In the genomic region with DNA sequence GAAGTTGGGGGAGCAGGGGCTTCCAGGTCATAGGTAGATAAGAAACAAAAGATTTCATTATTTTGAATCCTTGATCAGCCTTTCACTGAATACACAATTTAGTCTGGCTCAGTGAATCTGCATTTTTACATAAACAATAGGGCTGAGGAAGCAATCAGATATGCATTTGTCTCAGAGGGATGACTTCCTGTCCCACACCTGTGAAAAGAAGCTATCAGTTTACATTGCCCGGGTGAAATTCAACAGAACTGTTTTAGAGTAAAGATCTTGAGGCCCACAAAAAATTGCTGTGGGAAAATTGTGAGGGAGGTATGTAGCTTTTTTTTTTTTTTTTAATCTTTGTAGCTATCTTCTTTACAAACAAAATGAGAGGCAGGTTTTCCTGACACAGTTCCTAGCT, we compare ENCODE assay signal across 23 cellular contexts. TPM values are rescaled to one million over a fixed set of nuclear protein-coding genes. Genes with fewer than 3 reads are reported as not detected.
DNase-seq lines count a peak whose midpoint lies in the region; ATAC-seq and TF ChIP-seq lines count a peak whose summit lies in the region.
"Had no signal": no experiment of that assay in that cellular context is flagged by ENCODE, and none has a peak within 500 bp of the region (broad histone marks: within the 10 kb centered on the region; RNA-seq: fewer than 3 reads in every experiment).

No MANE protein-coding gene starts in this region.

- no peak overlapping the region for H3K4me3 ChIP-seq in HUES48 (ENCODE audit: low read depth, low read length)
- H3K4me3 ChIP-seq in psoas muscle: no peak overlapping the region
- H3K4me3 ChIP-seq in mesenchymal stem cell (ENCODE audit: insufficient read depth in 1 of 2, low read depth in 1 of 2, low read length in 2 of 2): no peak overlapping the region
- H3K4me3 ChIP-seq: coronary artery, esophagus squamous epithelium, SJSA1 had no signal

- H2BK15ac ChIP-seq in mesenchymal stem cell (ENCODE audit: low read depth, poor library complexity, severe bottlenecking): no peak overlapping the region

- H3K4me2 ChIP-seq in mesenchymal stem cell (ENCODE audit: low read length, poor library complexity, severe bottlenecking): no peak overlapping the region

- H3K4me1 ChIP-seq in HUES48 (ENCODE audit: control insufficient read depth, insufficient read depth, low read length): peaks cover 7% of the 10 kb centered on the region; the same call in 1 of the 2 replicates
- H3K4me1 ChIP-seq in psoas muscle: peaks cover 22% of the 10 kb centered on the region
- H3K4me1 ChIP-seq in mesenchymal stem cell (ENCODE audit: control insufficient read depth, insufficient read depth, low read depth, low read length): peaks cover 1% of the 10 kb centered on the region

- intact Hi-C loops in psoas muscle (cut with DNase I): no loop called here

- no peak overlapping the region for H3K14ac ChIP-seq in mesenchymal stem cell (ENCODE audit: low read length in 2 of 2)

- H3K18ac ChIP-seq in mesenchymal stem cell (ENCODE audit: low read depth in 1 of 2, low read length in 2 of 2): no peak overlapping the region

- H2BK12ac ChIP-seq in mesenchymal stem cell (ENCODE audit: low read length in 2 of 2): no peak overlapping the region

- 5 to 15% (median 6%) methylated on average over 1 of the region's 1 CpG for WGBS in psoas muscle, 3 donors
- 94% methylated on average over 1 of the region's 1 CpG for WGBS in mesenchymal stem cell

- H3K9ac ChIP-seq in HUES48 (ENCODE audit: low read depth, low read length) (no peak overlapping the region), mesenchymal stem cell (ENCODE audit: low read length) (no peak overlapping the region)

- H3K27me3 Mint-ChIP-seq in WTC11 (ENCODE audit: low read depth): peaks cover 13% of the 10 kb centered on the region
- H3K27me3 Mint-ChIP-seq: IgD-negative memory B cell, type B pancreatic cell had no signal

- H3K36me3 Mint-ChIP-seq in WTC11: peaks cover 67% of the 10 kb centered on the region
- peaks cover 10% of the 10 kb centered on the region for H3K36me3 Mint-ChIP-seq in stimulated activated effector memory CD8-positive, alpha-beta T cell treated with anti-CD3 and anti-CD28 coated beads, Interleukin-12 subunit alpha, Interleukin-12 subunit beta, amount 100 ng/mL, for 72 hours

- H4K91ac ChIP-seq in mesenchymal stem cell (ENCODE audit: low read length): no peak overlapping the region

- no peak overlapping the region for H2BK5ac ChIP-seq in mesenchymal stem cell (ENCODE audit: low read depth, low read length, poor library complexity, severe bottlenecking)

- H2AK5ac ChIP-seq in mesenchymal stem cell (ENCODE audit: low read length, severe bottlenecking): no peak overlapping the region

- H3K9me3 ChIP-seq in HUES48 (ENCODE audit: control insufficient read depth, insufficient read depth, low read length) (peaks cover 15% of the 10 kb centered on the region), psoas muscle (no peaks in the 10 kb centered on the region), mesenchymal stem cell (ENCODE audit: control insufficient read depth, low read length) (no peaks in the 10 kb centered on the region)
- H3K9me3 ChIP-seq: esophagus squamous epithelium, SJSA1 had no signal

- H3K4me3 Mint-ChIP-seq in WTC11: peak overlapping the region; percentile 2; the same call in 1 of the 2 replicates
- no peak overlapping the region for H3K4me3 Mint-ChIP-seq in stimulated activated effector memory CD8-positive, alpha-beta T cell treated with anti-CD3 and anti-CD28 coated beads, Interleukin-12 subunit alpha, Interleukin-12 subunit beta, amount 100 ng/mL, for 72 hours
- H3K4me3 Mint-ChIP-seq: IgD-negative memory B cell, neural crest cell, type B pancreatic cell had no signal

- H2AFZ ChIP-seq in mesenchymal stem cell (ENCODE audit: low read depth, low read length): no peak overlapping the region

- H3K27ac ChIP-seq in HUES48 (ENCODE audit: low read depth, low read length): peak overlapping the region; percentile 73
- peak overlapping the region; percentile 34 for H3K27ac ChIP-seq in psoas muscle
- no peak overlapping the region for H3K27ac ChIP-seq in mesenchymal stem cell (ENCODE audit: low read length, poor library complexity, severe bottlenecking)
- H3K27ac ChIP-seq: coronary artery, esophagus squamous epithelium, SJSA1 had no signal

- TF ChIP-seq CTCF in WTC11 (IDR thresholded peaks at IDR 0.05): no peak
- no peak for TF ChIP-seq CTCF in psoas muscle (IDR thresholded peaks at IDR 0.05)

- CTCF ChIA-PET in WTC11 (lab: Charles Lee): interaction anchor here (0.8 to 3.8 kb wide), 6 partner anchors 9 to 327 kb away, joined by 3 to 21 read pairs (median 6); no protein-coding TSS in a partner anchor

- H3K9me3 Mint-ChIP-seq in WTC11: peaks cover 61% of the 10 kb centered on the region
- H3K9me3 Mint-ChIP-seq in stimulated activated effector memory CD8-positive, alpha-beta T cell treated with anti-CD3 and anti-CD28 coated beads, Interleukin-12 subunit alpha, Interleukin-12 subunit beta, amount 100 ng/mL, for 72 hours: no peaks in the 10 kb centered on the region
- H3K9me3 Mint-ChIP-seq: activated naive CD4-positive, alpha-beta T cell treated with anti-CD3 and anti-CD28 coated beads, Interleukin-2, amount 50 U/mL, for 72 hours; IgD-negative memory B cell; neural crest cell had no signal

- peak overlapping the region; percentile 72 for H3K27ac Mint-ChIP-seq in WTC11
- H3K27ac Mint-ChIP-seq in stimulated activated effector memory CD8-positive, alpha-beta T cell treated with anti-CD3 and anti-CD28 coated beads, Interleukin-12 subunit alpha, Interleukin-12 subunit beta, amount 100 ng/mL, for 72 hours: no peak overlapping the region
- H3K27ac Mint-ChIP-seq: IgD-negative memory B cell, type B pancreatic cell had no signal

- no peaks in the 10 kb centered on the region for H3K27me3 ChIP-seq in HUES48 (ENCODE audit: control insufficient read depth, insufficient read depth, low read length)
- no peaks in the 10 kb centered on the region for H3K27me3 ChIP-seq in psoas muscle (ENCODE audit: insufficient read depth in 3 of 3, low read length in 2 of 3)
- H3K27me3 ChIP-seq in mesenchymal stem cell (ENCODE audit: control insufficient read depth in 1 of 2, insufficient read depth in 1 of 2, low read length in 2 of 2): no peaks in the 10 kb centered on the region
- H3K27me3 ChIP-seq: esophagus squamous epithelium, SJSA1 had no signal

- H2BK120ac ChIP-seq in mesenchymal stem cell (ENCODE audit: low read depth, low read length): no peak overlapping the region

- peak; percentile 43; the same call in 1 of the 2 replicates for ATAC-seq in WTC11
- no peak for ATAC-seq in psoas muscle
- ATAC-seq in stimulated activated effector memory CD8-positive, alpha-beta T cell treated with anti-CD3 and anti-CD28 coated beads, Interleukin-12 subunit alpha, Interleukin-12 subunit beta, amount 100 ng/mL, for 72 hours: no peak
- ATAC-seq: left colon had no signal

- H3K36me3 ChIP-seq in HUES48 (ENCODE audit: control insufficient read depth, insufficient read depth, low read length): no peaks in the 10 kb centered on the region
- H3K36me3 ChIP-seq in psoas muscle (ENCODE audit: insufficient read depth in 1 of 2, low read depth in 1 of 2): peaks cover 1 to 61% of the 10 kb centered on the region in 2 donors
- H3K36me3 ChIP-seq in mesenchymal stem cell (ENCODE audit: control insufficient read depth in 1 of 2, insufficient read depth in 2 of 2, low read depth in 1 of 2, low read length in 2 of 2): peaks cover 9 to 40% of the 10 kb centered on the region in 2 experiments
- H3K36me3 ChIP-seq: esophagus squamous epithelium, SJSA1 had no signal

- peaks cover 37% of the 10 kb centered on the region for H3K4me1 Mint-ChIP-seq in WTC11
- peaks cover 8% of the 10 kb centered on the region for H3K4me1 Mint-ChIP-seq in stimulated activated effector memory CD8-positive, alpha-beta T cell treated with anti-CD3 and anti-CD28 coated beads, Interleukin-12 subunit alpha, Interleukin-12 subunit beta, amount 100 ng/mL, for 72 hours
- H3K4me1 Mint-ChIP-seq: neural crest cell had no signal

- POLR2A ChIA-PET in WTC11 (lab: Charles Lee): interaction anchor here (0.6 to 0.8 kb wide), 2 partner anchors 33 to 248 kb away, joined by 3 to 6 read pairs; no protein-coding TSS in a partner anchor

- no peak overlapping the region for H3K23ac ChIP-seq in mesenchymal stem cell (ENCODE audit: low read length in 2 of 2)

- H3K4ac ChIP-seq in mesenchymal stem cell (ENCODE audit: low read depth in 1 of 2, low read length in 2 of 2): no peak overlapping the region

- DNase-seq in LHCN-M2 (ENCODE audit: low read depth) (peak; percentile 20), WTC11 (ENCODE audit: low spot score) (no peak), psoas muscle (no peak), mesenchymal stem cell (no peak), dermis blood vessel endothelial cell (no peak)
- no peak for DNase-seq in stimulated activated effector memory CD8-positive, alpha-beta T cell treated with anti-CD3 and anti-CD28 coated beads, Interleukin-12 subunit alpha, Interleukin-12 subunit beta, amount 100 ng/mL, for 72 hours (ENCODE audit: low spot score in 2 of 2)
- DNase-seq: activated CD4-positive, alpha-beta T cell treated with anti-CD3 and anti-CD28 coated beads, Interleukin-2, amount 50 U/mL, for 48 hours; aorta; esophagus squamous epithelium; GOT3; left colon; MV-4-11; NCI-H1436 treated with DMSO at 0.1 percent for 48 hours; NCI-H524; right cardiac atrium; stimulated activated CD4-positive, alpha-beta T cell treated with anti-CD3 and anti-CD28 coated beads, Interleukin-2, amount 100 ng/mL, for 48 hours had no signal

- H3K79me1 ChIP-seq in mesenchymal stem cell (replicated peaks; ENCODE audit: low read length, poor library complexity, severe bottlenecking): no peaks in the 10 kb centered on the region

- H4K8ac ChIP-seq in mesenchymal stem cell (ENCODE audit: low read length): no peak overlapping the region

RNA-seq across cellular contexts. Expression of a gene that starts 38.3 kb away (rescaled TPM):
- total RNA-seq in LHCN-M2 (2014; rRNA removed): 18.3 and 20.8 TPM in 2 replicates
- polyA plus RNA-seq in LHCN-M2 (2012): 25.8 TPM
- total RNA-seq in WTC11 (2021): 26.7 to 30.0 TPM (median 28.6 TPM) in 3 replicates
- total RNA-seq in psoas muscle: 100 to 1,000 TPM in 2 of 4 donors, 10 to 100 TPM in 2; 74.4 to 260 (median 152) TPM
- 100 to 1,000 TPM in 2 of 3 donors, 10 to 100 TPM in 1; 44.2 to 148 (median 145) TPM for polyA plus RNA-seq in psoas muscle
- polyA plus RNA-seq in mesenchymal stem cell (2013, experiment 1 of 2): 18.0 TPM
- polyA plus RNA-seq in mesenchymal stem cell (2013, experiment 2 of 2): 17.9 TPM
- 3.4 and 3.6 TPM in 2 replicates for total RNA-seq in dermis blood vessel endothelial cell

RNA-seq across cellular contexts. Expression of a gene that starts 44.6 kb away (rescaled TPM):
- total RNA-seq in LHCN-M2 (2014; rRNA removed) (294 and 327 TPM in 2 replicates), WTC11 (2021) (305 to 386 TPM (median 329 TPM) in 3 replicates), psoas muscle (100 to 1,000 TPM; 362 to 491 (median 403) TPM), dermis blood vessel endothelial cell (409 and 588 TPM in 2 replicates)
- polyA plus RNA-seq in LHCN-M2 (2012): 340 TPM
- polyA plus RNA-seq in psoas muscle: 100 to 1,000 TPM; 237 to 412 (median 384) TPM
- polyA plus RNA-seq in mesenchymal stem cell (2013, experiment 1 of 2): 135 TPM
- 128 TPM for polyA plus RNA-seq in mesenchymal stem cell (2013, experiment 2 of 2)

RNA-seq across cellular contexts. Expression of a gene that starts 51.9 kb away (rescaled TPM):
- 54.2 and 60.9 TPM in 2 replicates for total RNA-seq in LHCN-M2 (2014; rRNA removed)
- polyA plus RNA-seq in LHCN-M2 (2012): 34.1 TPM
- total RNA-seq in WTC11 (2021): 80.9 to 108 TPM (median 89.1 TPM) in 3 replicates
- total RNA-seq in psoas muscle: 1 to 10 TPM; 2.9 to 6.0 (median 3.7) TPM
- 1 to 10 TPM; 1.6 to 4.5 (median 4.2) TPM for polyA plus RNA-seq in psoas muscle
- 5.8 TPM for polyA plus RNA-seq in mesenchymal stem cell (2013, experiment 1 of 2)
- 6.7 TPM for polyA plus RNA-seq in mesenchymal stem cell (2013, experiment 2 of 2)
- 15.3 and 28.6 TPM in 2 replicates for total RNA-seq in dermis blood vessel endothelial cell
